In the genomic region with DNA sequence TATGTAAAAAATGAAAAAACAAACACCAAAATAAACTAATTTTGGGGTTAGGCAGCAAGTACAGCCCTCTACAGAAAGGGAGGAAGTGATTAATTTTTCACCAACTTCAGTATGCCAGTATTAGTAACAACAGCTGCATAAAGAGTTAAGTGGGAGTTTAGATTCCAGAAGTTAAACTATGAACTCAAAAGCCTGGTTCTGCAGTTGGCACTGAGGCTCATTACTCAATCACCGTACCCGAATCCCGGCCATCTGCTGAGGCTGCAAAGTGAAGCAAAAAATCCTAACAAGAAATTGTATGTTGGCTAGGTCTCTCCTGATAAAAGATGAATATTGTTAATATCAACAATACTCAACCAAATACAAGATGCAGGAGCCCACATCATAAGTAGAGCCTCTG, we compare ENCODE assay signal across 14 cellular contexts. TPM values are rescaled to one million over a fixed set of nuclear protein-coding genes. Genes with fewer than 3 reads are reported as not detected.
DNase-seq lines count a peak whose midpoint lies in the region; ATAC-seq and TF ChIP-seq lines count a peak whose summit lies in the region.
"Had no signal": no experiment of that assay in that cellular context is flagged by ENCODE, and none has a peak within 500 bp of the region (broad histone marks: within the 10 kb centered on the region; RNA-seq: fewer than 3 reads in every experiment).

No MANE protein-coding gene starts in this region.

- no peaks in the 10 kb centered on the region for H3K9me3 Mint-ChIP-seq in CD4-positive, alpha-beta memory T cell
- H3K9me3 Mint-ChIP-seq in activated CD4-positive, alpha-beta memory T cell treated with anti-CD3 and anti-CD28 coated beads, Interleukin-2, amount 10 ng/mL, durations not matched to agents 7 days and 5 days, result no peaks in the 10 kb centered on the region

- peaks cover 34 to 78% (median 55%) of the 10 kb centered on the region in 4 donors for H3K4me1 Mint-ChIP-seq in CD4-positive, alpha-beta memory T cell
- peaks cover 63% of the 10 kb centered on the region for H3K4me1 Mint-ChIP-seq in activated CD4-positive, alpha-beta memory T cell treated with anti-CD3 and anti-CD28 coated beads, Interleukin-2, amount 10 ng/mL, durations not matched to agents 7 days and 5 days

- peak overlapping the region in 2 of 8 donors; percentile 32 to 36 for H3K4me3 Mint-ChIP-seq in CD4-positive, alpha-beta memory T cell
- H3K4me3 Mint-ChIP-seq in activated CD4-positive, alpha-beta memory T cell treated with anti-CD3 and anti-CD28 coated beads, Interleukin-2, amount 10 ng/mL, durations not matched to agents 7 days and 5 days, result no peak overlapping the region
- H3K4me3 Mint-ChIP-seq: CD14-positive monocyte had no signal

- peak overlapping the region; percentile 18 for H3K27ac ChIP-seq in A673 (ENCODE audit: low read depth, low read length, poor library complexity, severe bottlenecking)
- no peak overlapping the region for H3K27ac ChIP-seq in CD4-positive, alpha-beta memory T cell (ENCODE audit: low read depth, low read length)

- H3K4me3 ChIP-seq in A673 (ENCODE audit: low read depth, low read length, poor library complexity, severe bottlenecking), result no peak overlapping the region
- no peak overlapping the region for H3K4me3 ChIP-seq in CD4-positive, alpha-beta memory T cell (ENCODE audit: low read length in 2 of 2)
- H3K4me3 ChIP-seq in foreskin fibroblast (ENCODE audit: low read depth in 1 of 2, low read length in 2 of 2), result no peak overlapping the region

- no peak for ATAC-seq in HG03159 (IDR thresholded peaks at IDR 0.05; ENCODE audit: unreplicated experiment)

- H3K27ac Mint-ChIP-seq in CD4-positive, alpha-beta memory T cell, result peak overlapping the region in 5 of 7 donors; percentile 41 to 88 (median 63)
- H3K27ac Mint-ChIP-seq in activated CD4-positive, alpha-beta memory T cell treated with anti-CD3 and anti-CD28 coated beads, Interleukin-2, amount 10 ng/mL, durations not matched to agents 7 days and 5 days, result peak overlapping the region; percentile 74

- H3K4me1 ChIP-seq in A673 (ENCODE audit: insufficient read depth, low read length, poor library complexity, severe bottlenecking), result peaks cover 18% of the 10 kb centered on the region
- peaks cover 25% of the 10 kb centered on the region for H3K4me1 ChIP-seq in CD4-positive, alpha-beta memory T cell (ENCODE audit: insufficient read depth, low read length)

- H3K36me3 ChIP-seq in A673 (ENCODE audit: insufficient read depth, low read length, poor library complexity, severe bottlenecking), result no peaks in the 10 kb centered on the region
- no peaks in the 10 kb centered on the region for H3K36me3 ChIP-seq in CD4-positive, alpha-beta memory T cell (ENCODE audit: insufficient read depth, low read length)

- no TSS peak for BruUV-seq in A673 (replicated peaks; lab: Mats Ljungman, UMichigan)

- H3K9me3 ChIP-seq in A673 (ENCODE audit: low read depth, low read length, poor library complexity, severe bottlenecking), result no peaks in the 10 kb centered on the region
- H3K9me3 ChIP-seq in CD4-positive, alpha-beta memory T cell (ENCODE audit: control insufficient read depth in 1 of 2, low read length in 2 of 2), result no peaks in the 10 kb centered on the region

- TF ChIP-seq CTCF in A673 (conservative IDR thresholded peaks at IDR 0.05; ENCODE audit: low read depth, low read length), result no peak
- TF ChIP-seq CTCF in foreskin fibroblast (IDR thresholded peaks at IDR 0.05; ENCODE audit: low read depth, low read length), result no peak
- TF ChIP-seq CTCF in GM10248 (IDR thresholded peaks at IDR 0.05; ENCODE audit: control extremely low read depth, extremely low read depth, low read depth, missing control alignments), result no peak

- intact Hi-C loops in A673 (cut with micrococcal nuclease; ENCODE audit: unreplicated experiment), result no loop called here
- intact Hi-C loops in CD4-positive, alpha-beta memory T cell (cut with micrococcal nuclease), result no loop called here

- peaks cover 16 to 50% of the 10 kb centered on the region in 2 donors for H3K36me3 Mint-ChIP-seq in CD4-positive, alpha-beta memory T cell
- peaks cover 58% of the 10 kb centered on the region for H3K36me3 Mint-ChIP-seq in activated CD4-positive, alpha-beta memory T cell treated with anti-CD3 and anti-CD28 coated beads, Interleukin-2, amount 10 ng/mL, durations not matched to agents 7 days and 5 days (ENCODE audit: low read depth)

- no peaks in the 10 kb centered on the region for H3K27me3 ChIP-seq in A673 (replicated peaks; ENCODE audit: insufficient read depth, low read depth, low read length, poor library complexity)
- no peaks in the 10 kb centered on the region for H3K27me3 ChIP-seq in CD4-positive, alpha-beta memory T cell (ENCODE audit: insufficient read depth, low read length)
- H3K27me3 ChIP-seq: dorsolateral prefrontal cortex had no signal

- H3K27me3 Mint-ChIP-seq in CD4-positive, alpha-beta memory T cell, result no peaks in the 10 kb centered on the region
- H3K27me3 Mint-ChIP-seq in activated CD4-positive, alpha-beta memory T cell treated with anti-CD3 and anti-CD28 coated beads, Interleukin-2, amount 10 ng/mL, durations not matched to agents 7 days and 5 days, result no peaks in the 10 kb centered on the region

- CTCF ChIA-PET in A673 (lab: Charles Lee) (no interaction called here), GM10248 (lab: Yijun Ruan, JAX) (no interaction called here)
- CTCF ChIA-PET in CD4-positive, alpha-beta memory T cell (lab: Charles Lee; ENCODE audit: partially characterized antibody), result interaction anchor here (1.1 kb wide), 1 partner anchor 23 kb away, joined by 3 read pairs; no protein-coding TSS in a partner anchor
- CTCF ChIA-PET in activated CD4-positive, alpha-beta memory T cell treated with anti-CD3 and anti-CD28 coated beads, Interleukin-2, amount 10 ng/mL, durations not matched to agents 7 days and 5 days (lab: Charles Lee), result interaction anchor here (1.6 to 2.1 kb wide), 2 partner anchors 23 to 465 kb away, joined by 6 read pairs; no protein-coding TSS in a partner anchor

- POLR2A ChIA-PET in A673 (lab: Charles Lee; ENCODE audit: low non-redundant PET) (no interaction called here), GM10248 (lab: Yijun Ruan, JAX) (no interaction called here)
- POLR2A ChIA-PET in CD4-positive, alpha-beta memory T cell (lab: Charles Lee; ENCODE audit: partially characterized antibody), result interaction anchor here (1.5 kb wide), 1 partner anchor 11 kb away, joined by 4 read pairs; no protein-coding TSS in a partner anchor
- POLR2A ChIA-PET in activated CD4-positive, alpha-beta memory T cell treated with anti-CD3 and anti-CD28 coated beads, Interleukin-2, amount 10 ng/mL, durations not matched to agents 7 days and 5 days (lab: Charles Lee), result interaction anchor here (1.0 to 1.3 kb wide), 3 partner anchors 9 to 13 kb away, joined by 3 to 4 read pairs (median 4); no protein-coding TSS in a partner anchor

- DNase-seq in A673 (ENCODE audit: low spot score), result no peak
- no peak for DNase-seq in CD4-positive, alpha-beta memory T cell
- DNase-seq in activated CD4-positive, alpha-beta memory T cell treated with anti-CD3 and anti-CD28 coated beads, Interleukin-2, amount 10 ng/mL, durations not matched to agents 7 days and 5 days, result no peak
- peak; percentile 35 to 56 for DNase-seq in foreskin fibroblast
- no peak for DNase-seq in NK-92 treated with Interleukin-12 subunit alpha and Interleukin-12 subunit beta, amount 100 ng/mL, for 24 hours (lab: John Stamatoyannopoulos, UW)
- no peak for DNase-seq in NCI-H2196 treated with DMSO at 0.1 percent for 48 hours (lab: John Stamatoyannopoulos, UW; ENCODE audit: unreplicated experiment)
- DNase-seq in GM10248 (ENCODE audit: extremely low spot score), result no peak
- DNase-seq: activated CD4-positive, alpha-beta T cell treated with anti-CD3 and anti-CD28 coated beads for 1 hour; dorsolateral prefrontal cortex; retina; stimulated activated CD4-positive, alpha-beta T cell treated with anti-CD3 and anti-CD28 coated beads, Interleukin-4, amount 100 ng/mL, for 4 hours; stimulated activated naive CD4-positive, alpha-beta T cell treated with Interleukin-2 at 50 U/mL for 16 hours had no signal

RNA-seq across cellular contexts. Expression of a gene that starts 4.0 kb away (rescaled TPM):
- 133 and 137 TPM in 2 replicates for total RNA-seq in A673 (2021)
- 10 to 100 TPM; 55.6 to 61.2 TPM for total RNA-seq in CD4-positive, alpha-beta memory T cell
- 10 to 100 TPM; 55.6 to 69.4 TPM for polyA plus RNA-seq in CD4-positive, alpha-beta memory T cell
- total RNA-seq in activated CD4-positive, alpha-beta memory T cell treated with anti-CD3 and anti-CD28 coated beads, Interleukin-2, amount 10 ng/mL, durations not matched to agents 7 days and 5 days, result 10 to 100 TPM; 91.6 to 91.7 TPM

RNA-seq across cellular contexts. Expression of a gene that starts 4.3 kb away (rescaled TPM):
- total RNA-seq in A673 (2021), result 189 and 207 TPM in 2 replicates
- total RNA-seq in CD4-positive, alpha-beta memory T cell, result 10 to 100 TPM; 40.7 to 41.8 TPM
- 100 to 1,000 TPM; 101 to 124 TPM for polyA plus RNA-seq in CD4-positive, alpha-beta memory T cell
- total RNA-seq in activated CD4-positive, alpha-beta memory T cell treated with anti-CD3 and anti-CD28 coated beads, Interleukin-2, amount 10 ng/mL, durations not matched to agents 7 days and 5 days, result 10 to 100 TPM; 89.5 to 95.1 TPM

Comparison
In these comparisons a context has a peak if more than half of its experiments do, and no peak if none do; other contexts are left out.
1. DNase-seq: peak in foreskin fibroblast (2 of 2); none in A673 (single experiment), CD4-positive, alpha-beta memory T cell (0 of 5), activated CD4-positive, alpha-beta memory T cell treated with anti-CD3 and anti-CD28 coated beads, Interleukin-2, amount 10 ng/mL, durations not matched to agents 7 days and 5 days (single experiment), NK-92 treated with Interleukin-12 subunit alpha and Interleukin-12 subunit beta, amount 100 ng/mL, for 24 hours (single experiment), NCI-H2196 treated with DMSO at 0.1 percent for 48 hours (single experiment) and GM10248 (single experiment).
2. CTCF ChIA-PET loops: an anchor here in CD4-positive, alpha-beta memory T cell (1.1 kb wide) and activated CD4-positive, alpha-beta memory T cell treated with anti-CD3 and anti-CD28 coated beads, Interleukin-2, amount 10 ng/mL, durations not matched to agents 7 days and 5 days (1.6 to 2.1 kb wide); none called in A673 and GM10248.
3. POLR2A ChIA-PET loops: an anchor here in CD4-positive, alpha-beta memory T cell (1.5 kb wide) and activated CD4-positive, alpha-beta memory T cell treated with anti-CD3 and anti-CD28 coated beads, Interleukin-2, amount 10 ng/mL, durations not matched to agents 7 days and 5 days (1.0 to 1.3 kb wide); none called in A673 and GM10248.